15 cellular contexts compared by ENCODE assay signal in the genomic region with DNA sequence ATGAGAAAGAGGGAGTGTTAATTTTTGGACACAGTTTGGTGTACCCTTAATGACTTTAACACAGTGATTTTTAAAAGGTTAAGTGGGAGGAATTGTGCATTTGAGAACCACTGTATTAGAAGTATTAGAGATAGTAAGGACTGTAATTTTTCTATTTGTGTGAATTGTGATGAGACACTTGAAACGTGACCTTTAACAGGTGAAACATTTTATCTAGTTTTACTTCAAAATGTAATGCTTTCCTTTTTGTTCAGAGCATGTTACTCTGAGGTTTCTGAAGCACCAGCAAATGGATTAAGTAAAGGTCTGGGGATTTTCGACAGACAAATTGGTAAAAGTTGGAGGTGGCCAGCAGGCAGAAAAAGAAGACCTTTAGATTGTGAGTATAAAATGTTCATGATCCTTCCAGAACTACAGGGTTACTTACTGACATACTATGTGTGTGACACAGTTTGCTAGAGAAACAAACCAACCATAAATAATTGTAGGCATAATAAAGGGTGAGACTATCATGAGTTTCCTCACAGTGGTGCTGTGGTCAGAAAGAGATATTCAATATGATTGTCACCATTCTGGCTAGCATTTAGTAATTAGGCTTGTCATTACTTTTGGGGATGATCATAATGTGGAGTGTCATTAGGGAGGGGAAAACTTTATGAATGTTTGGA. TPM values are rescaled to one million over a fixed set of nuclear protein-coding genes. Genes with fewer than 3 reads are reported as not detected.
DNase-seq lines count a peak whose midpoint lies in the region; ATAC-seq and TF ChIP-seq lines count a peak whose summit lies in the region.
"Had no signal": no experiment of that assay in that cellular context is flagged by ENCODE, and none has a peak within 500 bp of the region (broad histone marks: within the 10 kb centered on the region; RNA-seq: fewer than 3 reads in every experiment).

No MANE protein-coding gene starts in this region.

- H3K27me3 Mint-ChIP-seq in activated T-cell treated with anti-CD3 and anti-CD28 coated beads, Interleukin-2, amount 50 U/mL, for 72 hours (ENCODE audit: low read depth), result no peaks in the 10 kb centered on the region
- H3K27me3 Mint-ChIP-seq in activated B cell treated with CpG ODN at 0.5 μM for 24 hours, result no peaks in the 10 kb centered on the region
- H3K27me3 Mint-ChIP-seq in immature natural killer cell (ENCODE audit: low read depth in 3 of 3), result no peaks in the 10 kb centered on the region
- no peaks in the 10 kb centered on the region for H3K27me3 Mint-ChIP-seq in stimulated activated naive CD8-positive, alpha-beta T cell treated with anti-CD3 and anti-CD28 coated beads, Interleukin-15, amount 100 ng/mL, for 72 hours
- H3K27me3 Mint-ChIP-seq: dendritic cell treated with granulocyte-macrophage colony-stimulating factor and Interleukin-4, amounts not matched to agents 40 ng/mL and 50 ng/mL, for 4 days had no signal

- peak overlapping the region; percentile 52 for H3K27ac Mint-ChIP-seq in activated T-cell treated with anti-CD3 and anti-CD28 coated beads, Interleukin-2, amount 50 U/mL, for 72 hours
- H3K27ac Mint-ChIP-seq in activated B cell treated with CpG ODN at 0.5 μM for 24 hours, result peak overlapping the region; percentile 10
- H3K27ac Mint-ChIP-seq in immature natural killer cell, result peak overlapping the region; percentile 3 to 81 (median 32)
- peak overlapping the region in 1 of 2 donors; percentile 54 for H3K27ac Mint-ChIP-seq in stimulated activated naive CD8-positive, alpha-beta T cell treated with anti-CD3 and anti-CD28 coated beads, Interleukin-15, amount 100 ng/mL, for 72 hours
- H3K27ac Mint-ChIP-seq: dendritic cell treated with granulocyte-macrophage colony-stimulating factor and Interleukin-4, amounts not matched to agents 40 ng/mL and 50 ng/mL, for 4 days had no signal

- POLR2A ChIA-PET in activated B cell treated with CpG ODN at 0.5 μM for 24 hours (lab: Charles Lee), result no interaction called here

- H3K4me3 Mint-ChIP-seq in activated T-cell treated with anti-CD3 and anti-CD28 coated beads, Interleukin-2, amount 50 U/mL, for 72 hours, result peak overlapping the region in 1 of 2 donors; percentile 32
- H3K4me3 Mint-ChIP-seq in activated B cell treated with CpG ODN at 0.5 μM for 24 hours (no peak overlapping the region), immature natural killer cell (no peak overlapping the region)
- peak overlapping the region; percentile 15 to 25 for H3K4me3 Mint-ChIP-seq in stimulated activated naive CD8-positive, alpha-beta T cell treated with anti-CD3 and anti-CD28 coated beads, Interleukin-15, amount 100 ng/mL, for 72 hours
- H3K4me3 Mint-ChIP-seq: dendritic cell treated with granulocyte-macrophage colony-stimulating factor and Interleukin-4, amounts not matched to agents 40 ng/mL and 50 ng/mL, for 4 days had no signal

- peak in 1 of 2 donors; percentile 59 for ATAC-seq in activated T-cell treated with anti-CD3 and anti-CD28 coated beads, Interleukin-2, amount 50 U/mL, for 72 hours (replicated peaks in 1 of 2)
- no peak for ATAC-seq in activated B cell treated with CpG ODN at 0.5 μM for 24 hours (ENCODE audit: low read depth)
- ATAC-seq in stimulated activated naive CD8-positive, alpha-beta T cell treated with anti-CD3 and anti-CD28 coated beads, Interleukin-15, amount 100 ng/mL, for 72 hours, result peak; percentile 87
- ATAC-seq in HG03280 (IDR thresholded peaks at IDR 0.05; ENCODE audit: unreplicated experiment), result no peak
- no peak for ATAC-seq in GM21390 (IDR thresholded peaks at IDR 0.05; ENCODE audit: unreplicated experiment)

- intact Hi-C loops in activated B cell treated with CpG ODN at 0.5 μM for 24 hours (cut with micrococcal nuclease), result no loop called here

- H3K36me3 Mint-ChIP-seq in activated T-cell treated with anti-CD3 and anti-CD28 coated beads, Interleukin-2, amount 50 U/mL, for 72 hours (ENCODE audit: insufficient read depth in 2 of 2), result peaks cover 0 to 10% of the 10 kb centered on the region in 2 donors
- H3K36me3 Mint-ChIP-seq in activated B cell treated with CpG ODN at 0.5 μM for 24 hours (ENCODE audit: low read depth) (peaks cover 46% of the 10 kb centered on the region), immature natural killer cell (no peaks in the 10 kb centered on the region)

- peaks cover 3 to 6% of the 10 kb centered on the region in 2 donors for H3K9me3 Mint-ChIP-seq in activated T-cell treated with anti-CD3 and anti-CD28 coated beads, Interleukin-2, amount 50 U/mL, for 72 hours
- no peaks in the 10 kb centered on the region for H3K9me3 Mint-ChIP-seq in activated B cell treated with CpG ODN at 0.5 μM for 24 hours
- no peaks in the 10 kb centered on the region for H3K9me3 Mint-ChIP-seq in immature natural killer cell
- no peaks in the 10 kb centered on the region for H3K9me3 Mint-ChIP-seq in stimulated activated naive CD8-positive, alpha-beta T cell treated with anti-CD3 and anti-CD28 coated beads, Interleukin-15, amount 100 ng/mL, for 72 hours
- H3K9me3 Mint-ChIP-seq: dendritic cell treated with granulocyte-macrophage colony-stimulating factor and Interleukin-4, amounts not matched to agents 40 ng/mL and 50 ng/mL, for 4 days had no signal

- CTCF ChIA-PET in activated B cell treated with CpG ODN at 0.5 μM for 24 hours (lab: Charles Lee), result no interaction called here

- no peak for TF ChIP-seq CTCF in activated B cell treated with CpG ODN at 0.5 μM for 24 hours (IDR thresholded peaks at IDR 0.05)

- no peak for DNase-seq in activated T-cell treated with anti-CD3 and anti-CD28 coated beads, Interleukin-2, amount 50 U/mL, for 72 hours
- DNase-seq in activated T-cell treated with anti-CD3 and anti-CD28 coated beads, Interleukin-2, amount 50 U/mL, for 1 hour, result no peak
- DNase-seq in activated B cell treated with CpG ODN at 0.5 μM for 24 hours (no peak), immature natural killer cell (no peak), HCEC 1CT (no peak)
- DNase-seq in stimulated activated naive CD8-positive, alpha-beta T cell treated with anti-CD3 and anti-CD28 coated beads, Interleukin-15, amount 100 ng/mL, for 72 hours, result no peak
- DNase-seq: amygdala, DMS53, NCI-H1048, nucleus accumbens, SIG-M5, spleen had no signal

- H3K4me1 Mint-ChIP-seq in activated T-cell treated with anti-CD3 and anti-CD28 coated beads, Interleukin-2, amount 50 U/mL, for 72 hours (ENCODE audit: low read depth), result peaks cover 43% of the 10 kb centered on the region
- H3K4me1 Mint-ChIP-seq in activated B cell treated with CpG ODN at 0.5 μM for 24 hours (peaks cover 71% of the 10 kb centered on the region), immature natural killer cell (peaks cover 67 to 75% of the 10 kb centered on the region in 2 donors)
- H3K4me1 Mint-ChIP-seq in stimulated activated naive CD8-positive, alpha-beta T cell treated with anti-CD3 and anti-CD28 coated beads, Interleukin-15, amount 100 ng/mL, for 72 hours, result peaks cover 65% of the 10 kb centered on the region

RNA-seq across cellular contexts. Expression of a gene that starts 26.1 kb away (rescaled TPM):
- 10 to 100 TPM; 24.0 to 33.3 TPM for total RNA-seq in activated T-cell treated with anti-CD3 and anti-CD28 coated beads, Interleukin-2, amount 50 U/mL, for 72 hours
- total RNA-seq in activated B cell treated with CpG ODN at 0.5 μM for 24 hours, result 42.8 and 54.9 TPM in 2 replicates
- 10 to 100 TPM; 14.1 to 35.1 (median 27.0) TPM for polyA plus RNA-seq in immature natural killer cell

Comparison
In these comparisons a context has a peak if more than half of its experiments do, and no peak if none do; other contexts are left out.
1. H3K4me3 Mint-ChIP-seq: peak in stimulated activated naive CD8-positive, alpha-beta T cell treated with anti-CD3 and anti-CD28 coated beads, Interleukin-15, amount 100 ng/mL, for 72 hours (2 of 2); none in activated B cell treated with CpG ODN at 0.5 μM for 24 hours (single experiment) and immature natural killer cell (0 of 5).